ENCODE assay signal across 8 cellular contexts in the genomic region with DNA sequence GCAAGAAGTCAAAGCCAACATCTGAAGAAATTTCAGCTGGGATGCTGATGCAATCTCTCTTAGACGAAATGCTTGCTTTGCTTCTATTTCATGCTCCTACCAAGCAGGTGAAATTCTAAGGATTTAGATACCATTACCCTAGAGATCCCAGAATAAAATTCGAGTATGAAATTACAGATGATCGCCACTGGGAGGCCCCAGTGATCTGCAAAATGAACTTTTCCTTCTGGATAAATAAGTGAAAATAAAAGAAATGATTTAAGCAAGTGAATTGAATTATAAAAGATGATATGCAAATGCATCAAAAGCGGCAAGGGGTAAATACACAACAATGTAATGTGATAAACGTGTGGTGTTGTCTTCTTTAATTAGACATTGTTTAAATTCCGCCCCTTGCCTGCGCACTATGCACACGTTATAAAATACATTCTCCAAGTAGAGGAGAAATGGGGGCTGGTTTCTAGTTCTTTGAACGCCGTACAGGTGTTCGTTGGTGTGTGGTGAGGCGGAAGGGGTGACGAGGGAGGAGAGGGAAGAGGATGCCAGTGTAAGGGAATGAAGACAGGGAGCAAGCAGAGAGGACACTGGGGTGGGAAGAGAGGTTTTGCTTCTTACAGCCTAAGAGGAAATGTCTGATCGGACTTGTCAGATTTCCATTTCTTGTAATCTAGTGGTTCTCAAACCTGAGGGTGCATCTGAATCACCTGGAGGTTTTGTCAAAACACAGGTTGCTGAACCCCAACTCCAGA. TPM values are rescaled to one million over a fixed set of nuclear protein-coding genes. Genes with fewer than 3 reads are reported as not detected.
DNase-seq lines count a peak whose midpoint lies in the region; ATAC-seq and TF ChIP-seq lines count a peak whose summit lies in the region.

No MANE protein-coding gene starts in this region.

- TF ChIP-seq CTCF in left ventricle myocardium inferior (IDR thresholded peaks at IDR 0.05; ENCODE audit: borderline replicate concordance) (peak; percentile 44), PC-9 (conservative IDR thresholded peaks at IDR 0.05) (peak; percentile 88), foreskin fibroblast (IDR thresholded peaks at IDR 0.05; ENCODE audit: low read depth, low read length) (peak; percentile 35)

- H3K9me3 ChIP-seq in left ventricle myocardium inferior (replicated peaks), result no peaks in the 10 kb centered on the region
- H3K9me3 ChIP-seq in PC-9 (ENCODE audit: insufficient read depth, low read depth), result no peaks in the 10 kb centered on the region
- no peaks in the 10 kb centered on the region for H3K9me3 ChIP-seq in T-helper 17 cell (ENCODE audit: control insufficient read depth, low read length, poor library complexity, severe bottlenecking)

- POLR2A ChIA-PET in PC-9 (lab: Charles Lee; ENCODE audit: unreplicated experiment), result no interaction called here

- H3K4me3 ChIP-seq in left ventricle myocardium inferior, result no peak overlapping the region
- no peak overlapping the region for H3K4me3 ChIP-seq in PC-9
- H3K4me3 ChIP-seq in foreskin fibroblast (ENCODE audit: low read depth in 1 of 2, low read length in 2 of 2), result no peak overlapping the region

- ATAC-seq in T-helper 17 cell, result no peak
- no peak for ATAC-seq in GM21390 (IDR thresholded peaks at IDR 0.05; ENCODE audit: unreplicated experiment)

- H3K79me2 ChIP-seq in PC-9 (ENCODE audit: low read depth), result no peaks in the 10 kb centered on the region

- H3K27ac ChIP-seq in left ventricle myocardium inferior (replicated peaks), result no peak overlapping the region
- no peak overlapping the region for H3K27ac ChIP-seq in PC-9

- H2AFZ ChIP-seq in PC-9, result no peak overlapping the region

- DNase-seq in left ventricle myocardium inferior, result no peak
- DNase-seq in cardiac septum (ENCODE audit: low spot score), result no peak
- peak in 1 of 2 experiments; percentile 9 for DNase-seq in PC-9
- peak in 1 of 2 donors; percentile 64 for DNase-seq in foreskin fibroblast
- no peak for DNase-seq in posterior vena cava (ENCODE audit: low spot score)
- DNase-seq in T-helper 17 cell, result no peak
- DNase-seq in NCI-H128 (lab: John Stamatoyannopoulos, UW; ENCODE audit: unreplicated experiment), result no peak

- H3K27me3 Mint-ChIP-seq in T-helper 17 cell, result peaks cover 36% of the 10 kb centered on the region

- no peaks in the 10 kb centered on the region for H3K36me3 Mint-ChIP-seq in T-helper 17 cell (ENCODE audit: low read depth)

- peaks cover 27% of the 10 kb centered on the region for H3K4me1 ChIP-seq in left ventricle myocardium inferior
- peaks cover 9% of the 10 kb centered on the region for H3K4me1 ChIP-seq in PC-9 (replicated peaks; ENCODE audit: insufficient read depth)

- no peaks in the 10 kb centered on the region for H3K27me3 ChIP-seq in left ventricle myocardium inferior (ENCODE audit: low read depth)
- no peaks in the 10 kb centered on the region for H3K27me3 ChIP-seq in PC-9 (ENCODE audit: insufficient read depth, low read depth)

- H4K20me1 ChIP-seq in PC-9 (ENCODE audit: insufficient read depth), result no peaks in the 10 kb centered on the region

- intact Hi-C loops in left ventricle myocardium inferior (cut with micrococcal nuclease), result no loop called here
- intact Hi-C loops in cardiac septum (cut with DNase I), result no loop called here
- intact Hi-C loops in PC-9 (cut with micrococcal nuclease; ENCODE audit: unreplicated experiment), result no loop called here
- intact Hi-C loops in posterior vena cava (cut with DNase I), result no loop called here

- no peak overlapping the region for H3K4me2 ChIP-seq in PC-9

- 0 out of 2 replicates have a peak, but pooled peaks cover 5% of the 10 kb centered on the region for H3K9me2 ChIP-seq in PC-9 (ENCODE audit: insufficient read depth)

- H3K4me1 Mint-ChIP-seq in T-helper 17 cell, result peaks cover 3% of the 10 kb centered on the region

- peaks cover 8% of the 10 kb centered on the region; the same call in 1 of the 2 replicates for H3F3A ChIP-seq in PC-9 (ENCODE audit: insufficient read depth, low read depth)

- CTCF ChIA-PET in PC-9 (lab: Charles Lee), result no interaction called here

- no peaks in the 10 kb centered on the region for H3K36me3 ChIP-seq in left ventricle myocardium inferior
- no peaks in the 10 kb centered on the region for H3K36me3 ChIP-seq in PC-9 (ENCODE audit: low read depth)

- no peak overlapping the region for H3K27ac Mint-ChIP-seq in T-helper 17 cell

- no peak overlapping the region for H3K4me3 Mint-ChIP-seq in T-helper 17 cell

- BruUV-seq in PC-9 (replicated peaks; lab: Mats Ljungman, UMichigan), result no TSS peak

RNA-seq across cellular contexts. Expression of gene ERCC5, which starts 58.0 kb away (rescaled TPM):
- 30.4 TPM for total RNA-seq in left ventricle myocardium inferior
- total RNA-seq in cardiac septum, result 36.5 TPM
- 33.9 and 38.2 TPM in 2 replicates for total RNA-seq in PC-9 (2021)
- 10 to 100 TPM; 26.6 to 30.3 TPM for total RNA-seq in posterior vena cava
- total RNA-seq in T-helper 17 cell, result 10 to 100 TPM; 76.3 to 87.3 TPM

Comparison
In these comparisons a context has a peak if more than half of its experiments do, and no peak if none do; other contexts are left out.
1. CTCF ChIP-seq: peak in every context shown above with its lines; median percentile 88 in PC-9; 44 in left ventricle myocardium inferior; 35 in foreskin fibroblast.